In the genomic region with DNA sequence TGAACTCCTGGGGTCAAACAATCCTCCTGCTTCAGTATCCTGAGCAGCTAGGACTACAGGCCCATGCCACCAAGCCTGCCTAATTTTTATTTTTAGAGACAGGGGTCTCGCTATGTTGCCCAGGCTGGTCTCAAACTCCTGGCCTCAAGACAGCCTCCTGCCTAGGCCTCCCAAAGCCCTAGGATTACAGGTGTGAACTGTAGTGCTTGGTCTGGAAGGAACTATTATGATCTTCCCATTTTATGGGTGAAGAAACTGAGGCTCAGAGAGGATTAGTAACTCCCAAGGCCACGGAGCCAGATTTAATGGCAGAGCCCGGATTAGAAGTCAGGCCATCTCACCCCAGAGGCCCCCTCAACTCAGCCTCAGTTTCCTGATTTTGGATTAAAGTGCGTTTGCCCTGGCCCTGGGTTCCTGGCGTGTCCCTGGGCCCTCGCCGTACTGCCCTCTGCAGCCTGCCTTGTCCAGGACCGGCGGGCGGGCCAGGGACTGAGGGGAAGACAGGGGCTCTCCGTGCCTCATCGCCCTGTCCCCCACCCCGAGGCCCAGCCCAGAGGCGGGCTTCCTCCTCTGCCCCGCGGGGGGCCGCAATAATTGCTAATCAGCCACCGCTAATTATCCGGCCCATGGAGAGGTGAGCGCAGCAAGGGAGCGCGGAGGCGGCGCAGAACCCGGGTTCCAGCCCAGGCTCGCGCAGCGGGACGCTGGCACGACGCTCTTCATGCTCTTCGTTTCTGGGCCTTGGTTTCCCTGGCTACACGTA, we compare ENCODE assay signal across 29 cellular contexts.
"Had no signal": no experiment of that assay in that cellular context is flagged by ENCODE, and none has a peak within 500 bp of the region (broad histone marks: within the 10 kb centered on the region; RNA-seq: fewer than 3 reads in every experiment).

No MANE protein-coding gene starts in this region.

- H3K27me3 Mint-ChIP-seq: activated CD4-positive, alpha-beta T cell treated with anti-CD3 and anti-CD28 coated beads for 36 hours had no signal

- H3K27me3 ChIP-seq: brain microvascular endothelial cell had no signal

- H3K4me3 ChIP-seq: coronary artery, dorsolateral prefrontal cortex had no signal

- H3K27ac ChIP-seq: brain microvascular endothelial cell, coronary artery, dorsolateral prefrontal cortex had no signal

- H3K36me3 ChIP-seq: brain microvascular endothelial cell had no signal

- H3K4me3 Mint-ChIP-seq: activated CD4-positive, alpha-beta memory T cell treated with anti-CD3 and anti-CD28 coated beads for 36 hours; activated CD4-positive, alpha-beta T cell treated with anti-CD3 and anti-CD28 coated beads for 36 hours; activated CD4-positive, alpha-beta T cell treated with anti-CD3 and anti-CD28 coated beads, Interleukin-2, amount 10 ng/mL, durations not matched to agents 24 days and 14 days; activated CD8-positive, alpha-beta memory T cell treated with anti-CD3 and anti-CD28 coated beads, Interleukin-2, amount 10 ng/mL, durations not matched to agents 7 days and 5 days; activated CD8-positive, alpha-beta T cell treated with anti-CD3 and anti-CD28 coated beads, Interleukin-2, amount 10 ng/mL, durations not matched to agents 7 days and 5 days; activated naive CD4-positive, alpha-beta T cell treated with anti-CD3 and anti-CD28 coated beads, Interleukin-2, amount 10 ng/mL, durations not matched to agents 7 days and 5 days; activated naive CD8-positive, alpha-beta T cell treated with anti-CD3 and anti-CD28 coated beads, Interleukin-2, amount 10 ng/mL, durations not matched to agents 7 days and 5 days; central memory CD8-positive, alpha-beta T cell; dendritic cell treated with granulocyte-macrophage colony-stimulating factor and Interleukin-4, amounts not matched to agents 40 ng/mL and 50 ng/mL, for 4 days; endodermal cell had no signal

- FAIRE-seq: astrocyte, bronchial epithelial cell, frontal cortex had no signal

- H3K27ac Mint-ChIP-seq: activated CD4-positive, alpha-beta memory T cell treated with anti-CD3 and anti-CD28 coated beads for 36 hours; activated CD4-positive, alpha-beta T cell treated with anti-CD3 and anti-CD28 coated beads for 36 hours; activated CD4-positive, alpha-beta T cell treated with anti-CD3 and anti-CD28 coated beads, Interleukin-2, amount 10 ng/mL, durations not matched to agents 24 days and 14 days; activated CD8-positive, alpha-beta memory T cell treated with anti-CD3 and anti-CD28 coated beads, Interleukin-2, amount 10 ng/mL, durations not matched to agents 7 days and 5 days; activated CD8-positive, alpha-beta T cell treated with anti-CD3 and anti-CD28 coated beads, Interleukin-2, amount 10 ng/mL, durations not matched to agents 7 days and 5 days; activated naive CD4-positive, alpha-beta T cell treated with anti-CD3 and anti-CD28 coated beads, Interleukin-2, amount 10 ng/mL, durations not matched to agents 7 days and 5 days; activated naive CD4-positive, alpha-beta T cell treated with anti-CD3 and anti-CD28 coated beads, Interleukin-2, amount 50 U/mL, for 72 hours; activated naive CD8-positive, alpha-beta T cell treated with anti-CD3 and anti-CD28 coated beads, Interleukin-2, amount 10 ng/mL, durations not matched to agents 7 days and 5 days; dendritic cell treated with granulocyte-macrophage colony-stimulating factor and Interleukin-4, amounts not matched to agents 40 ng/mL and 50 ng/mL, for 4 days; endodermal cell had no signal

- H3K4me1 Mint-ChIP-seq: activated CD4-positive, alpha-beta T cell treated with anti-CD3 and anti-CD28 coated beads for 36 hours; activated CD4-positive, alpha-beta T cell treated with anti-CD3 and anti-CD28 coated beads, Interleukin-2, amount 10 ng/mL, durations not matched to agents 24 days and 14 days; activated CD8-positive, alpha-beta memory T cell treated with anti-CD3 and anti-CD28 coated beads, Interleukin-2, amount 10 ng/mL, durations not matched to agents 7 days and 5 days; activated naive CD4-positive, alpha-beta T cell treated with anti-CD3 and anti-CD28 coated beads, Interleukin-2, amount 10 ng/mL, durations not matched to agents 7 days and 5 days; activated naive CD8-positive, alpha-beta T cell treated with anti-CD3 and anti-CD28 coated beads, Interleukin-2, amount 10 ng/mL, durations not matched to agents 7 days and 5 days; central memory CD8-positive, alpha-beta T cell; endodermal cell had no signal

- DNase-seq: activated CD4-positive, alpha-beta memory T cell treated with anti-CD3 and anti-CD28 coated beads for 36 hours; activated CD4-positive, alpha-beta T cell treated with anti-CD3 and anti-CD28 coated beads for 36 hours; activated CD4-positive, alpha-beta T cell treated with anti-CD3 and anti-CD28 coated beads, Interleukin-2, amount 10 ng/mL, durations not matched to agents 24 days and 14 days; activated CD4-positive, CD25-positive, alpha-beta regulatory T cell; activated CD4-positive, CD25-positive, alpha-beta regulatory T cell treated with anti-CD3 and anti-CD28 coated beads, Interleukin-2, amount 50 U/mL, for 72 hours; activated CD8-positive, alpha-beta memory T cell treated with anti-CD3 and anti-CD28 coated beads, Interleukin-2, amount 10 ng/mL, durations not matched to agents 7 days and 5 days; activated CD8-positive, alpha-beta memory T cell treated with anti-CD3 and anti-CD28 coated beads, Interleukin-2, amount 50 U/mL, for 4 hours; activated CD8-positive, alpha-beta T cell treated with anti-CD3 and anti-CD28 coated beads, Interleukin-2, amount 10 ng/mL, durations not matched to agents 7 days and 5 days; activated gamma-delta T cell; activated naive CD4-positive, alpha-beta T cell; activated naive CD4-positive, alpha-beta T cell treated with anti-CD3 and anti-CD28 coated beads, Interleukin-2, amount 10 ng/mL, durations not matched to agents 7 days and 5 days; activated naive CD8-positive, alpha-beta T cell treated with anti-CD3 and anti-CD28 coated beads, Interleukin-2, amount 10 ng/mL, durations not matched to agents 7 days and 5 days; activated T-cell treated with anti-CD3 and anti-CD28 coated beads, Interleukin-2, amount 50 U/mL, for 1 hour; activated T-cell treated with anti-CD3 and anti-CD28 coated beads, Interleukin-2, amount 50 U/mL, for 48 hours; brain microvascular endothelial cell; dorsolateral prefrontal cortex; effector memory CD4-positive, alpha-beta T cell; endodermal cell; foreskin fibroblast; head of caudate nucleus; T-helper 2 cell had no signal

- ATAC-seq: activated CD4-positive, alpha-beta T cell treated with anti-CD3 and anti-CD28 coated beads for 36 hours; activated CD8-positive, alpha-beta memory T cell treated with anti-CD3 and anti-CD28 coated beads, Interleukin-2, amount 10 ng/mL, durations not matched to agents 7 days and 5 days; activated CD8-positive, alpha-beta T cell treated with anti-CD3 and anti-CD28 coated beads, Interleukin-2, amount 10 ng/mL, durations not matched to agents 7 days and 5 days; activated naive CD4-positive, alpha-beta T cell treated with anti-CD3 and anti-CD28 coated beads, Interleukin-2, amount 50 U/mL, for 72 hours; esophagus mucosa had no signal

- H3K9me3 Mint-ChIP-seq: activated CD4-positive, alpha-beta memory T cell treated with anti-CD3 and anti-CD28 coated beads for 36 hours; activated CD4-positive, alpha-beta T cell treated with anti-CD3 and anti-CD28 coated beads, Interleukin-2, amount 10 ng/mL, durations not matched to agents 24 days and 14 days; activated naive CD4-positive, alpha-beta T cell treated with anti-CD3 and anti-CD28 coated beads, Interleukin-2, amount 10 ng/mL, durations not matched to agents 7 days and 5 days; activated naive CD4-positive, alpha-beta T cell treated with anti-CD3 and anti-CD28 coated beads, Interleukin-2, amount 50 U/mL, for 72 hours; activated naive CD8-positive, alpha-beta T cell treated with anti-CD3 and anti-CD28 coated beads, Interleukin-2, amount 10 ng/mL, durations not matched to agents 7 days and 5 days; central memory CD8-positive, alpha-beta T cell; dendritic cell treated with granulocyte-macrophage colony-stimulating factor and Interleukin-4, amounts not matched to agents 40 ng/mL and 50 ng/mL, for 4 days; endodermal cell had no signal

- H3K36me3 Mint-ChIP-seq: activated CD4-positive, alpha-beta memory T cell treated with anti-CD3 and anti-CD28 coated beads for 36 hours; activated CD8-positive, alpha-beta memory T cell treated with anti-CD3 and anti-CD28 coated beads, Interleukin-2, amount 10 ng/mL, durations not matched to agents 7 days and 5 days; activated naive CD4-positive, alpha-beta T cell treated with anti-CD3 and anti-CD28 coated beads, Interleukin-2, amount 10 ng/mL, durations not matched to agents 7 days and 5 days; activated naive CD4-positive, alpha-beta T cell treated with anti-CD3 and anti-CD28 coated beads, Interleukin-2, amount 50 U/mL, for 72 hours; activated naive CD8-positive, alpha-beta T cell treated with anti-CD3 and anti-CD28 coated beads, Interleukin-2, amount 10 ng/mL, durations not matched to agents 7 days and 5 days had no signal
